8 cellular contexts compared by ENCODE assay signal in genomic region chr20:21719592-21720214, GRCh38. TPM values are rescaled to one million over a fixed set of nuclear protein-coding genes. Genes with fewer than 3 reads are reported as not detected.
DNase-seq lines count a peak whose midpoint lies in the region; ATAC-seq, FAIRE-seq and TF ChIP-seq lines count a peak whose summit lies in the region.

No MANE protein-coding gene starts in this region.

- DNase-seq in left ventricle myocardium inferior, result no peak
- DNase-seq in left ventricle myocardium superior, result no peak
- peak; percentile 55 for DNase-seq in Jurkat, Clone E6-1 (ENCODE audit: low read depth, low spot score)
- DNase-seq in OCI-M2 (lab: John Stamatoyannopoulos, UW; ENCODE audit: unreplicated experiment), result peak; percentile 9
- DNase-seq in bronchial epithelial cell (ENCODE audit: low read depth), result peak; percentile 60
- peak; percentile 44 for DNase-seq in mesenchymal stem cell
- DNase-seq in ureter (ENCODE audit: low spot score), result peak; percentile 72

- H2AK5ac ChIP-seq in mesenchymal stem cell (ENCODE audit: low read length, severe bottlenecking), result no peak overlapping the region

- H2BK5ac ChIP-seq in mesenchymal stem cell (ENCODE audit: low read depth, low read length, poor library complexity, severe bottlenecking), result no peak overlapping the region

- 7% methylated on average over 3 of the region's 4 CpGs for WGBS in mesenchymal stem cell

- H3K4me1 ChIP-seq in left ventricle myocardium inferior (no peaks in the 10 kb centered on the region), mesenchymal stem cell (ENCODE audit: control insufficient read depth, insufficient read depth, low read depth, low read length) (no peaks in the 10 kb centered on the region)

- H3K14ac ChIP-seq in mesenchymal stem cell (ENCODE audit: low read length in 2 of 2), result no peak overlapping the region

- no peak overlapping the region for H3K18ac ChIP-seq in mesenchymal stem cell (ENCODE audit: low read depth in 1 of 2, low read length in 2 of 2)

- H2BK120ac ChIP-seq in mesenchymal stem cell (ENCODE audit: low read depth, low read length), result no peak overlapping the region

- no peaks in the 10 kb centered on the region for H3K79me1 ChIP-seq in mesenchymal stem cell (replicated peaks; ENCODE audit: low read length, poor library complexity, severe bottlenecking)

- H3K9me3 ChIP-seq in left ventricle myocardium inferior (replicated peaks) (no peaks in the 10 kb centered on the region), mesenchymal stem cell (ENCODE audit: control insufficient read depth, low read length) (no peaks in the 10 kb centered on the region)

- no peak overlapping the region for H2AFZ ChIP-seq in mesenchymal stem cell (ENCODE audit: low read depth, low read length)

- no peak overlapping the region for H4K8ac ChIP-seq in mesenchymal stem cell (ENCODE audit: low read length)

- H2BK15ac ChIP-seq in mesenchymal stem cell (ENCODE audit: low read depth, poor library complexity, severe bottlenecking), result no peak overlapping the region

- no peaks in the 10 kb centered on the region for H3K36me3 ChIP-seq in left ventricle myocardium inferior
- no peaks in the 10 kb centered on the region for H3K36me3 ChIP-seq in bronchial epithelial cell (ENCODE audit: control insufficient read depth, insufficient read depth, low read length)
- H3K36me3 ChIP-seq in mesenchymal stem cell (ENCODE audit: control insufficient read depth in 1 of 2, insufficient read depth in 2 of 2, low read depth in 1 of 2, low read length in 2 of 2), result no peaks in the 10 kb centered on the region

- ATAC-seq in left ventricle myocardium superior (no peak), GM18907 (IDR thresholded peaks at IDR 0.05; ENCODE audit: unreplicated experiment) (no peak)

- no peak for FAIRE-seq in bronchial epithelial cell (lab: Jason Lieb, UNC)

- H3K4me3 ChIP-seq in left ventricle myocardium inferior (no peak overlapping the region), bronchial epithelial cell (ENCODE audit: low read depth, low read length) (no peak overlapping the region), mesenchymal stem cell (ENCODE audit: insufficient read depth in 1 of 2, low read depth in 1 of 2, low read length in 2 of 2) (peak overlapping the region in 1 of 2 experiments; percentile 42)
- H3K4me3 ChIP-seq in Jurkat, Clone E6-1 (ENCODE audit: low read length), result no peak overlapping the region

- no peak overlapping the region for H4K91ac ChIP-seq in mesenchymal stem cell (ENCODE audit: low read length)

- no peak overlapping the region for H3K4me2 ChIP-seq in mesenchymal stem cell (ENCODE audit: low read length, poor library complexity, severe bottlenecking)

- peak overlapping the region; percentile 27 for H3K9ac ChIP-seq in mesenchymal stem cell (ENCODE audit: low read length)

- no peak overlapping the region for H3K4ac ChIP-seq in mesenchymal stem cell (ENCODE audit: low read depth in 1 of 2, low read length in 2 of 2)

- no peak overlapping the region for H3K23ac ChIP-seq in mesenchymal stem cell (ENCODE audit: low read length in 2 of 2)

- no peak overlapping the region for H2BK12ac ChIP-seq in mesenchymal stem cell (ENCODE audit: low read length in 2 of 2)

- intact Hi-C loops in left ventricle myocardium inferior (cut with micrococcal nuclease), result no loop called here
- intact Hi-C loops in left ventricle myocardium superior (cut with micrococcal nuclease), result no loop called here

- H3K27me3 ChIP-seq in left ventricle myocardium inferior (ENCODE audit: low read depth) (peaks cover 48% of the 10 kb centered on the region), bronchial epithelial cell (ENCODE audit: control insufficient read depth, insufficient read depth, low read length) (no peaks in the 10 kb centered on the region), mesenchymal stem cell (ENCODE audit: control insufficient read depth in 1 of 2, insufficient read depth in 1 of 2, low read length in 2 of 2) (peaks cover 31 to 45% of the 10 kb centered on the region in 2 experiments)

- TF ChIP-seq CTCF in left ventricle myocardium inferior (IDR thresholded peaks at IDR 0.05; ENCODE audit: borderline replicate concordance) (peak; percentile 85), bronchial epithelial cell (IDR thresholded peaks at IDR 0.05; ENCODE audit: insufficient read depth, low read length, severe bottlenecking) (peak; percentile 51)

- H3K27ac ChIP-seq in left ventricle myocardium inferior (replicated peaks), result no peak overlapping the region
- H3K27ac ChIP-seq in mesenchymal stem cell (ENCODE audit: low read length, poor library complexity, severe bottlenecking), result no peak overlapping the region

RNA-seq across cellular contexts. Expression of gene PAX1, which starts 14.2 kb away (rescaled TPM):
- total RNA-seq in left ventricle myocardium inferior, result not detected
- total RNA-seq in left ventricle myocardium superior, result not detected
- polyA plus RNA-seq in Jurkat, Clone E6-1 (2012; ENCODE audit: insufficient read depth, insufficient read length), result not detected
- not detected in 2 replicates for total RNA-seq in bronchial epithelial cell
- polyA plus RNA-seq in mesenchymal stem cell (2013, experiment 1 of 2), result not detected
- polyA plus RNA-seq in mesenchymal stem cell (2013, experiment 2 of 2), result not detected
- not detected for total RNA-seq in ureter

Comparison
In these comparisons a context has a peak if more than half of its experiments do, and no peak if none do; other contexts are left out.
1. DNase-seq: peak in Jurkat, Clone E6-1 (single experiment), OCI-M2 (single experiment), bronchial epithelial cell (single experiment), mesenchymal stem cell (single experiment) and ureter (single experiment); none in left ventricle myocardium inferior (single experiment) and left ventricle myocardium superior (single experiment).